In the genomic region with DNA sequence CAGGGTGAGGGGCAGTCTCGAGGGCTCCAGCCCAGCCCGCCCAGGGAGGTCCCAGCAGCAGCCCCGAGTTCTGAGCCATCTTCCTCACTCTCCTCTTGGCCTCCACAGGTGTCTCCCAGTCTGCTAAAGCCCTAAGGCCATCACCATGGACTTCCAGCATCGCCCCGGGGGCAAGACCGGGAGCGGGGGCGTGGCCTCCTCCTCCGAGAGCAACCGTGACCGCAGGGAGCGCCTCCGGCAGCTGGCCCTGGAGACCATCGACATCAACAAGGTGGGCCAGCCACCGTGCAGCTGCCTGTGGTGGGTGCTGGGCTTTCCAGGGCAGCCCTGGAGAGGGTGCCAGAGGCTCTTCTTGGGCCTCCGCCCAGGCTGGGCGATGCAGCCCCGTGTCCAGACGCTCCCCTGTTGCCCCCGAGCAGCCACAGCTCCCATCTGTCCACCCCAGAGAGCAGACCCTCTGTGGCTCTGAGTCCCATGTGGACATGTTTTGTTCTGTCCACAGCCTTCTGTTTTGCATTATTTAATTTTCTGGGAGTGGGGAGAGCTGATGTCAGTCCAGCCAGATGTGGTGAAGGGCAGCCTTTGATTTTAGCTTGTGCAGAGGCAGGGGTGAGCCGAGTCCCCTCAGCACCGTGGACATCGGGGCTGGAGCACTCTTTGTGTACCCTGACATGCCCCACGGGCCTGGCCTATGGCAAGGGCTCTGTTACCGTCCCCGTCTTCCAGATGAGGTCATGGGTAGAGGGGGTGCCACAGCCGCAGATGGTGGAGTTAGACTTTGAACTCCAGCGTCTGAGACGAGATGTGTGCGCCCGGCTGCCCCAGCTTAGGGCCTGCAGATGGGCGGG, we compare ENCODE assay signal across 21 cellular contexts. TPM values are rescaled to one million over a fixed set of nuclear protein-coding genes. Genes with fewer than 3 reads are reported as not detected.
DNase-seq lines count a peak whose midpoint lies in the region; ATAC-seq, FAIRE-seq and TF ChIP-seq lines count a peak whose summit lies in the region.
"Had no signal": no experiment of that assay in that cellular context is flagged by ENCODE, and none has a peak within 500 bp of the region (broad histone marks: within the 10 kb centered on the region; RNA-seq: fewer than 3 reads in every experiment).

No MANE protein-coding gene starts in this region.

- POLR2A ChIA-PET in GM12878 (lab: Charles Lee) = no interaction called here

- no peaks in the 10 kb centered on the region for H3K27me3 ChIP-seq in GM12878 (replicated peaks in 1 of 2; ENCODE audit: control insufficient read depth in 2 of 2, insufficient read depth in 2 of 2, low read length in 1 of 2)
- H3K27me3 ChIP-seq: upper lobe of left lung had no signal

- H3K79me2 ChIP-seq in GM12878 (ENCODE audit: control insufficient read depth, insufficient read depth, low read length) = peaks cover 46% of the 10 kb centered on the region

- in situ Hi-C loops in GM12878 (cut with MboI) = no loop called here

- no peak overlapping the region for H2AFZ ChIP-seq in GM12878 (ENCODE audit: control insufficient read depth, low read depth, low read length)
- H2AFZ ChIP-seq: parathyroid adenoma had no signal

- TF ChIP-seq RAD21 in GM12878 (IDR thresholded peaks at IDR 0.05; ENCODE audit: insufficient read depth, low read depth, low read length) = no peak

- ATAC-seq in GM12878 = no peak
- no peak for ATAC-seq in activated T-cell treated with anti-CD3 and anti-CD28 coated beads, Interleukin-2, amount 50 U/mL, for 72 hours (replicated peaks in 1 of 2)
- ATAC-seq: naive thymus-derived CD8-positive, alpha-beta T cell had no signal

- WGBS in GM12878 (ENCODE audit: insufficient coverage, insufficient replicate concordance, low lambda C conversion rate, missing lambda C conversion rate) = 91% methylated on average over 32 of the region's 32 CpGs

- CTCF ChIA-PET in GM12878 (lab: Yijun Ruan, JAX) = interaction anchor here (0.8 kb wide), 1 partner anchor 404 kb away, joined by 3 read pairs; no protein-coding TSS in a partner anchor

- no peak overlapping the region for H3K27ac ChIP-seq in GM12878 (ENCODE audit: control insufficient read depth, insufficient read depth)
- H3K27ac ChIP-seq: HL-60, parathyroid adenoma, stomach, upper lobe of left lung had no signal

- peak overlapping the region in 1 of 3 experiments; percentile 35 for H3K4me3 Mint-ChIP-seq in nephron
- H3K4me3 Mint-ChIP-seq in activated T-cell treated with anti-CD3 and anti-CD28 coated beads, Interleukin-2, amount 50 U/mL, for 72 hours = no peak overlapping the region
- H3K4me3 Mint-ChIP-seq: HFFc6 had no signal

- H3K9ac ChIP-seq in GM12878 (ENCODE audit: control insufficient read depth, insufficient read depth, low read length) = no peak overlapping the region
- H3K9ac ChIP-seq: parathyroid adenoma had no signal

- H3K36me3 Mint-ChIP-seq in nephron (ENCODE audit: low read depth) = peaks cover 29% of the 10 kb centered on the region
- H3K36me3 Mint-ChIP-seq in activated T-cell treated with anti-CD3 and anti-CD28 coated beads, Interleukin-2, amount 50 U/mL, for 72 hours (ENCODE audit: insufficient read depth in 2 of 2) = peaks cover 6 to 16% of the 10 kb centered on the region in 2 donors

- H4K20me1 ChIP-seq in GM12878 (ENCODE audit: control insufficient read depth, insufficient read depth) = peaks cover 23% of the 10 kb centered on the region

- no TSS peak for BruUV-seq in GM12878 (replicated peaks; lab: Mats Ljungman, UMichigan)

- peak overlapping the region; percentile 53 to 90 (median 89) for H3K27ac Mint-ChIP-seq in nephron
- H3K27ac Mint-ChIP-seq in activated T-cell treated with anti-CD3 and anti-CD28 coated beads, Interleukin-2, amount 50 U/mL, for 72 hours = no peak overlapping the region
- H3K27ac Mint-ChIP-seq: HFFc6 had no signal

- TF ChIP-seq CTCF in GM12878 (IDR thresholded peaks at IDR 0.05 in 2 of 3, conservative IDR thresholded peaks at IDR 0.05 in 1 of 3; ENCODE audit: control insufficient read depth in 2 of 3, extremely low read depth in 1 of 3, insufficient read depth in 1 of 3, low read depth in 3 of 3, low read length in 3 of 3) (no peak), nephron (IDR thresholded peaks at IDR 0.05; ENCODE audit: unreplicated experiment in 3 of 3) (no peak)

- TF ChIP-seq EP300 in GM12878 (IDR thresholded peaks at IDR 0.05; ENCODE audit: borderline replicate concordance in 1 of 2, control insufficient read depth in 1 of 2, low read depth in 2 of 2, low read length in 2 of 2) = no peak

- H3K4me1 Mint-ChIP-seq in nephron = peaks cover 39% of the 10 kb centered on the region
- peaks cover 38% of the 10 kb centered on the region for H3K4me1 Mint-ChIP-seq in activated T-cell treated with anti-CD3 and anti-CD28 coated beads, Interleukin-2, amount 50 U/mL, for 72 hours (ENCODE audit: low read depth)

- no peak for FAIRE-seq in GM12878 (lab: Jason Lieb, UNC)
- FAIRE-seq: GM18507, keratinocyte had no signal

- peaks cover 5% of the 10 kb centered on the region for H3K4me1 ChIP-seq in GM12878 (ENCODE audit: control insufficient read depth, insufficient read depth, low read length)

- no peak overlapping the region for H3K4me3 ChIP-seq in GM12878
- H3K4me3 ChIP-seq: stomach, upper lobe of left lung had no signal

- peak; percentile 39 for DNase-seq in HT-29 (ENCODE audit: low spot score)
- no peak for DNase-seq in GM12878 (ENCODE audit: low read depth, low spot score)
- no peak for DNase-seq in activated T-cell treated with anti-CD3 and anti-CD28 coated beads, Interleukin-2, amount 50 U/mL, for 72 hours
- no peak for DNase-seq in AML-193 (lab: John Stamatoyannopoulos, UW)
- DNase-seq in EL = no peak
- DNase-seq: activated CD4-positive, alpha-beta T cell treated with anti-CD3 and anti-CD28 coated beads for 48 hours; cortex of kidney; HFFc6; naive thymus-derived CD8-positive, alpha-beta T cell; NCI-H2081; NCI-H524; RPMI8226; stimulated activated CD4-positive, alpha-beta T cell treated with anti-CD3 and anti-CD28 coated beads, Interleukin-2, amount 100 ng/mL, for 24 hours; stomach; SW 1271 had no signal

- H3K27me3 Mint-ChIP-seq in nephron (ENCODE audit: low read depth) = no peaks in the 10 kb centered on the region
- no peaks in the 10 kb centered on the region for H3K27me3 Mint-ChIP-seq in activated T-cell treated with anti-CD3 and anti-CD28 coated beads, Interleukin-2, amount 50 U/mL, for 72 hours (ENCODE audit: low read depth)
- H3K27me3 Mint-ChIP-seq: naive thymus-derived CD8-positive, alpha-beta T cell had no signal

- RAD21 ChIA-PET in GM12878 (lab: Charles Lee; ENCODE audit: unreplicated experiment) = no interaction called here

- intact Hi-C loops in GM12878 (cut with micrococcal nuclease; ENCODE audit: unreplicated experiment) = no loop called here

- no peaks in the 10 kb centered on the region for H3K9me3 Mint-ChIP-seq in nephron
- no peaks in the 10 kb centered on the region for H3K9me3 Mint-ChIP-seq in activated T-cell treated with anti-CD3 and anti-CD28 coated beads, Interleukin-2, amount 50 U/mL, for 72 hours
- H3K9me3 Mint-ChIP-seq: HFFc6; naive thymus-derived CD8-positive, alpha-beta T cell had no signal

- H3K36me3 ChIP-seq in GM12878 (ENCODE audit: control insufficient read depth in 2 of 2, insufficient read depth in 2 of 2, low read length in 1 of 2) = peaks cover 12 to 48% of the 10 kb centered on the region in 2 experiments; a peak in 3 of 4 replicates

- SMC1A ChIA-PET in GM12878 (lab: Charles Lee; ENCODE audit: uncharacterized antibody, unreplicated experiment) = no interaction called here

- no peak overlapping the region for H3K4me2 ChIP-seq in GM12878 (ENCODE audit: control insufficient read depth, insufficient read depth)

- TF ChIP-seq POLR2A in GM12878 (IDR thresholded peaks at IDR 0.05; ENCODE audit: low read depth, low read length) = peak; percentile 38; the same call in 1 of the 2 replicates

- no peaks in the 10 kb centered on the region for H3K9me3 ChIP-seq in GM12878 (replicated peaks; ENCODE audit: control insufficient read depth, insufficient read depth, low read length)
- H3K9me3 ChIP-seq: stomach, upper lobe of left lung had no signal

RNA-seq across cellular contexts. Expression of a gene that starts 5.6 kb away (rescaled TPM):
- 17.3 and 19.9 TPM in 2 replicates for total RNA-seq in HT-29 (2014; rRNA removed; shearing (Covaris generic))
- total RNA-seq in GM12878 (2013; cell fraction: nucleolus; rRNA removed) = 3.2 and 4.9 TPM in 2 replicates
- total RNA-seq in GM12878 (2014; rRNA removed) = 1.4 and 1.7 TPM in 2 replicates
- total RNA-seq in GM12878 (2014; rRNA removed; fragmentation: Illumina TruSeq; extraction: Trizol) = 0.18 TPM in 1 of 2 replicates, not detected in the other
- total RNA-seq in GM12878 (2021) = 2.1 and 3.5 TPM in 2 replicates
- polyA plus RNA-seq in GM12878 (2011; ENCODE audit: low read depth) = not detected
- polyA plus RNA-seq in GM12878 (2011; rRNA removed) = 0.20 and 0.22 TPM in 2 replicates
- 0.30 and 0.89 TPM in 2 replicates for polyA plus RNA-seq in GM12878 (2011; cell fraction: cytosol; rRNA removed)
- 15.5 and 28.6 TPM in 2 replicates for polyA plus RNA-seq in GM12878 (2011; cell fraction: nucleus; rRNA removed)
- polyA plus RNA-seq in GM12878 (2012) = 0.27 and 0.92 TPM in 2 replicates
- polyA plus RNA-seq in GM12878 (2014; fragmentation: Illumina TruSeq; extraction: Trizol) = not detected in 2 replicates
- polyA plus RNA-seq in GM12878 (2014; fragmentation: Nextera tagmentation; extraction: Ambion mirVana) = not detected
- 2.6 TPM in 2 replicates for polyA plus RNA-seq in GM12878 (2014; rRNA removed)
- polyA plus RNA-seq in GM12878 (2016; fragmentation: Nextera tagmentation; extraction: Ambion mirVana) = under 1 TPM in 1 of 2 experiments, not detected in 1; 0.17 TPM
- polyA minus RNA-seq in GM12878 (2011; rRNA and poly(A)+ RNA removed) = 0.31 TPM in 1 of 2 replicates, not detected in the other
- polyA minus RNA-seq in GM12878 (2011; cell fraction: cytosol; rRNA and poly(A)+ RNA removed) = 1.2 TPM in 1 of 2 replicates, not detected in the other
- 1.6 and 5.0 TPM in 2 replicates for polyA minus RNA-seq in GM12878 (2011; cell fraction: nucleus; rRNA and poly(A)+ RNA removed)
- total RNA-seq in activated T-cell treated with anti-CD3 and anti-CD28 coated beads, Interleukin-2, amount 50 U/mL, for 72 hours = 1 to 10 TPM; 4.6 to 10.0 TPM
- polyA plus RNA-seq: naive thymus-derived CD8-positive, alpha-beta T cell had no signal

RNA-seq across cellular contexts. Expression of a gene that starts 6.9 kb away (rescaled TPM):
- total RNA-seq in HT-29 (2014; rRNA removed; shearing (Covaris generic)) = 80.5 and 102 TPM in 2 replicates
- 88.3 and 88.5 TPM in 2 replicates for total RNA-seq in GM12878 (2013; cell fraction: nucleolus; rRNA removed)
- total RNA-seq in GM12878 (2014; rRNA removed) = 41.5 and 49.3 TPM in 2 replicates
- 12.3 and 15.6 TPM in 2 replicates for total RNA-seq in GM12878 (2014; rRNA removed; fragmentation: Illumina TruSeq; extraction: Trizol)
- total RNA-seq in GM12878 (2021) = 132 and 143 TPM in 2 replicates
- polyA plus RNA-seq in GM12878 (2011; ENCODE audit: low read depth) = 49.8 TPM
- polyA plus RNA-seq in GM12878 (2011; rRNA removed) = 3.3 and 5.4 TPM in 2 replicates
- polyA plus RNA-seq in GM12878 (2011; cell fraction: cytosol; rRNA removed) = 11.1 and 14.5 TPM in 2 replicates
- polyA plus RNA-seq in GM12878 (2011; cell fraction: nucleus; rRNA removed) = 89.6 and 126 TPM in 2 replicates
- polyA plus RNA-seq in GM12878 (2012) = 86.1 and 131 TPM in 2 replicates
- polyA plus RNA-seq in GM12878 (2014; fragmentation: Illumina TruSeq; extraction: Trizol) = 2.4 and 26.9 TPM in 2 replicates
- polyA plus RNA-seq in GM12878 (2014; fragmentation: Nextera tagmentation; extraction: Ambion mirVana) = under 1 TPM; 0.33 to 0.55 TPM
- 36.2 and 61.3 TPM in 2 replicates for polyA plus RNA-seq in GM12878 (2014; rRNA removed)
- polyA plus RNA-seq in GM12878 (2016; fragmentation: Nextera tagmentation; extraction: Ambion mirVana) = 10 to 100 TPM; 34.4 to 39.7 TPM
- 10.2 and 25.5 TPM in 2 replicates for polyA minus RNA-seq in GM12878 (2011; rRNA and poly(A)+ RNA removed)
- 30.7 and 38.0 TPM in 2 replicates for polyA minus RNA-seq in GM12878 (2011; cell fraction: cytosol; rRNA and poly(A)+ RNA removed)
- polyA minus RNA-seq in GM12878 (2011; cell fraction: nucleus; rRNA and poly(A)+ RNA removed) = 69.4 and 102 TPM in 2 replicates
- 100 to 1,000 TPM; 146 to 147 TPM for total RNA-seq in activated T-cell treated with anti-CD3 and anti-CD28 coated beads, Interleukin-2, amount 50 U/mL, for 72 hours

RNA-seq across cellular contexts. Expression of a gene that starts 7.4 kb away (rescaled TPM):
- 295 and 307 TPM in 2 replicates for total RNA-seq in HT-29 (2014; rRNA removed; shearing (Covaris generic))
- 30.4 and 31.3 TPM in 2 replicates for total RNA-seq in GM12878 (2013; cell fraction: nucleolus; rRNA removed)
- 131 and 133 TPM in 2 replicates for total RNA-seq in GM12878 (2014; rRNA removed)
- 42.8 and 49.7 TPM in 2 replicates for total RNA-seq in GM12878 (2014; rRNA removed; fragmentation: Illumina TruSeq; extraction: Trizol)
- 92.9 and 98.0 TPM in 2 replicates for total RNA-seq in GM12878 (2021)
- polyA plus RNA-seq in GM12878 (2011; ENCODE audit: low read depth) = 24.5 TPM
- polyA plus RNA-seq in GM12878 (2011; rRNA removed) = 27.7 and 52.0 TPM in 2 replicates
- polyA plus RNA-seq in GM12878 (2011; cell fraction: cytosol; rRNA removed) = 90.9 and 142 TPM in 2 replicates
- 85.3 and 98.1 TPM in 2 replicates for polyA plus RNA-seq in GM12878 (2011; cell fraction: nucleus; rRNA removed)
- 53.2 and 83.0 TPM in 2 replicates for polyA plus RNA-seq in GM12878 (2012)
- polyA plus RNA-seq in GM12878 (2014; fragmentation: Illumina TruSeq; extraction: Trizol) = 13.8 and 32.4 TPM in 2 replicates
- polyA plus RNA-seq in GM12878 (2014; fragmentation: Nextera tagmentation; extraction: Ambion mirVana) = 1 to 10 TPM; 1.3 to 6.9 TPM
- polyA plus RNA-seq in GM12878 (2014; rRNA removed) = 133 and 158 TPM in 2 replicates
- 100 to 1,000 TPM; 119 to 125 TPM for polyA plus RNA-seq in GM12878 (2016; fragmentation: Nextera tagmentation; extraction: Ambion mirVana)
- 9.7 and 26.1 TPM in 2 replicates for polyA minus RNA-seq in GM12878 (2011; rRNA and poly(A)+ RNA removed)
- polyA minus RNA-seq in GM12878 (2011; cell fraction: cytosol; rRNA and poly(A)+ RNA removed) = 12.0 and 16.9 TPM in 2 replicates
- 14.1 and 27.3 TPM in 2 replicates for polyA minus RNA-seq in GM12878 (2011; cell fraction: nucleus; rRNA and poly(A)+ RNA removed)
- 10 to 100 TPM; 67.4 to 92.7 TPM for total RNA-seq in activated T-cell treated with anti-CD3 and anti-CD28 coated beads, Interleukin-2, amount 50 U/mL, for 72 hours

RNA-seq across cellular contexts. Expression of a gene that starts 12.7 kb away (rescaled TPM):
- 0.34 and 0.38 TPM in 2 replicates for total RNA-seq in HT-29 (2014; rRNA removed; shearing (Covaris generic))
- not detected in 2 replicates for total RNA-seq in GM12878 (2013; cell fraction: nucleolus; rRNA removed)
- total RNA-seq in GM12878 (2014; rRNA removed) (not detected in 2 replicates), GM12878 (2014; rRNA removed; fragmentation: Illumina TruSeq; extraction: Trizol) (not detected in 2 replicates), GM12878 (2021) (0.41 and 0.43 TPM in 2 replicates)
- polyA plus RNA-seq in GM12878 (2011; ENCODE audit: low read depth) = not detected
- polyA plus RNA-seq in GM12878 (2011; rRNA removed) (not detected in 2 replicates), GM12878 (2014; fragmentation: Illumina TruSeq; extraction: Trizol) (not detected in 2 replicates), GM12878 (2014; fragmentation: Nextera tagmentation; extraction: Ambion mirVana) (not detected), GM12878 (2014; rRNA removed) (0.14 TPM in 1 of 2 replicates, not detected in the other), GM12878 (2016; fragmentation: Nextera tagmentation; extraction: Ambion mirVana) (under 1 TPM; 0.49 to 0.91 TPM)
- polyA plus RNA-seq in GM12878 (2011; cell fraction: cytosol; rRNA removed) = 0.10 TPM in 1 of 2 replicates, not detected in the other
- 0.13 TPM in 1 of 2 replicates, not detected in the other for polyA plus RNA-seq in GM12878 (2011; cell fraction: nucleus; rRNA removed)
- polyA plus RNA-seq in GM12878 (2012) = 0.90 and 2.8 TPM in 2 replicates
- polyA minus RNA-seq in GM12878 (2011; rRNA and poly(A)+ RNA removed) = 0.72 TPM in 1 of 2 replicates, not detected in the other
- polyA minus RNA-seq in GM12878 (2011; cell fraction: cytosol; rRNA and poly(A)+ RNA removed) = not detected in 2 replicates
- polyA minus RNA-seq in GM12878 (2011; cell fraction: nucleus; rRNA and poly(A)+ RNA removed) = not detected in 2 replicates
- total RNA-seq in activated T-cell treated with anti-CD3 and anti-CD28 coated beads, Interleukin-2, amount 50 U/mL, for 72 hours = 1 to 10 TPM in 1 of 2 donors, under 1 TPM in 1; 0.72 to 1.6 TPM
- polyA plus RNA-seq: keratinocyte had no signal

RNA-seq across cellular contexts. Expression of a gene that starts 38.5 kb away (rescaled TPM):
- not detected in 2 replicates for total RNA-seq in HT-29 (2014; rRNA removed; shearing (Covaris generic))
- not detected in 2 replicates for total RNA-seq in GM12878 (2013; cell fraction: nucleolus; rRNA removed)
- not detected in 2 replicates for total RNA-seq in GM12878 (2014; rRNA removed)
- not detected in 2 replicates for total RNA-seq in GM12878 (2014; rRNA removed; fragmentation: Illumina TruSeq; extraction: Trizol)
- total RNA-seq in GM12878 (2021) = 0.10 and 0.13 TPM in 2 replicates
- 0.09 TPM for polyA plus RNA-seq in GM12878 (2011; ENCODE audit: low read depth)
- 0.03 TPM in 1 of 2 replicates, not detected in the other for polyA plus RNA-seq in GM12878 (2011; rRNA removed)
- not detected in 2 replicates for polyA plus RNA-seq in GM12878 (2011; cell fraction: cytosol; rRNA removed)
- 0.06 and 0.19 TPM in 2 replicates for polyA plus RNA-seq in GM12878 (2011; cell fraction: nucleus; rRNA removed)
- polyA plus RNA-seq in GM12878 (2012) = 0.25 and 1.1 TPM in 2 replicates
- not detected in 2 replicates for polyA plus RNA-seq in GM12878 (2014; fragmentation: Illumina TruSeq; extraction: Trizol)
- polyA plus RNA-seq in GM12878 (2014; fragmentation: Nextera tagmentation; extraction: Ambion mirVana) = not detected
- not detected in 2 replicates for polyA plus RNA-seq in GM12878 (2014; rRNA removed)
- polyA plus RNA-seq in GM12878 (2016; fragmentation: Nextera tagmentation; extraction: Ambion mirVana) = under 1 TPM in 1 of 2 experiments, not detected in 1; 0.05 TPM
- polyA minus RNA-seq in GM12878 (2011; rRNA and poly(A)+ RNA removed) = 0.05 TPM in 1 of 2 replicates, not detected in the other
- 0.52 TPM in 1 of 2 replicates, not detected in the other for polyA minus RNA-seq in GM12878 (2011; cell fraction: cytosol; rRNA and poly(A)+ RNA removed)
- polyA minus RNA-seq in GM12878 (2011; cell fraction: nucleus; rRNA and poly(A)+ RNA removed) = 0.12 and 0.19 TPM in 2 replicates
- total RNA-seq in activated T-cell treated with anti-CD3 and anti-CD28 coated beads, Interleukin-2, amount 50 U/mL, for 72 hours = under 1 TPM in 1 of 2 donors, not detected in 1; 0.09 TPM
- polyA plus RNA-seq: keratinocyte had no signal
